In genomic region chr3:67654099-67654831, GRCh38 we compare ENCODE assay signal across 1 cellular context.
TF ChIP-seq lines count a peak whose summit lies in the region.

TSS of gene SUCLG2 (minus strand) at chr3:67654612. CDS start at chr3:67654586, 26 bp downstream.

TF ChIP-seq in HepG2, 621 proteins besides CTCF, POLR2A, EP300 and RAD21 (continued from another document and continues in another):
- TF ChIP-seq, protein P1, sequence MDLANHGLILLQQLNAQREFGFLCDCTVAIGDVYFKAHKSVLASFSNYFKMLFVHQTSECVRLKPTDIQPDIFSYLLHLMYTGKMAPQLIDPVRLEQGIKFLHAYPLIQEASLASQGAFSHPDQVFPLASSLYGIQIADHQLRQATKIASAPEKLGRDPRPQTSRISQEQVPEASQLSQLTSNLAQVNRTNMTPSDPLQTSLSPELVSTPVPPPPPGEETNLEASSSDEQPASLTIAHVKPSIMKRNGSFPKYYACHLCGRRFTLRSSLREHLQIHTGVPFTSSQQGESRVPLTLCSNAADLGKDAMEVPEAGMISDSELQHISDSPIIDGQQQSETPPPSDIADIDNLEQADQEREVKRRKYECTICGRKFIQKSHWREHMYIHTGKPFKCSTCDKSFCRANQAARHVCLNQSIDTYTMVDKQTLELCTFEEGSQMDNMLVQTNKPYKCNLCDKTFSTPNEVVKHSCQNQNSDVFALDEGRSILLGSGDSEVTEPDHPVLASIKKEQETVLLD (CRISPR knock-in tag; IDR thresholded peaks at IDR 0.05; ENCODE audit: low read depth): no peak
- TF ChIP-seq KLF15 (CRISPR knock-in tag; IDR thresholded peaks at IDR 0.05; ENCODE audit: borderline replicate concordance) (no peak), ELF4 (CRISPR knock-in tag; IDR thresholded peaks at IDR 0.05; ENCODE audit: borderline replicate concordance) (no peak), SIN3B (IDR thresholded peaks at IDR 0.05; ENCODE audit: low read length) (no peak), ZZZ3 (CRISPR knock-in tag; IDR thresholded peaks at IDR 0.05; ENCODE audit: borderline replicate concordance) (no peak), MEF2D (CRISPR knock-in tag; IDR thresholded peaks at IDR 0.05) (no peak), PRDM4 (CRISPR knock-in tag; IDR thresholded peaks at IDR 0.05; ENCODE audit: borderline replicate concordance) (0 out of 2 replicates have a peak, but pooled peaks have one; percentile 59), PHF8 (CRISPR knock-in tag; IDR thresholded peaks at IDR 0.05) (peak; percentile 80), DMAP1 (CRISPR knock-in tag; IDR thresholded peaks at IDR 0.05) (peak; percentile 57), MTA3 (CRISPR knock-in tag; IDR thresholded peaks at IDR 0.05) (no peak), SP5 (CRISPR knock-in tag; IDR thresholded peaks at IDR 0.05; ENCODE audit: borderline replicate concordance, low read depth) (peak; percentile 74), ZBTB42 (CRISPR knock-in tag; IDR thresholded peaks at IDR 0.05) (no peak), HOXA9 (CRISPR knock-in tag; IDR thresholded peaks at IDR 0.05; ENCODE audit: borderline replicate concordance) (no peak), RFX3 (CRISPR knock-in tag; IDR thresholded peaks at IDR 0.05) (no peak), THAP8 (CRISPR knock-in tag; IDR thresholded peaks at IDR 0.05; ENCODE audit: borderline replicate concordance) (no peak), ZNF749 (CRISPR knock-in tag; IDR thresholded peaks at IDR 0.05; ENCODE audit: borderline replicate concordance) (peak; percentile 36; the same call in 1 of the 2 replicates), ZKSCAN8 (CRISPR knock-in tag; IDR thresholded peaks at IDR 0.05; ENCODE audit: borderline replicate concordance) (no peak), ERF (CRISPR knock-in tag; IDR thresholded peaks at IDR 0.05) (no peak), HNRNPL (IDR thresholded peaks at IDR 0.05; ENCODE audit: low read depth, low read length) (peak; percentile 79; the same call in 1 of the 2 replicates), PRMT3 (CRISPR knock-in tag; IDR thresholded peaks at IDR 0.05; ENCODE audit: borderline replicate concordance, low read depth) (peak; percentile 77; the same call in 1 of the 2 replicates), DPF2 (CRISPR knock-in tag; IDR thresholded peaks at IDR 0.05; ENCODE audit: borderline replicate concordance, low read depth) (no peak), ELF1 (CRISPR knock-in tag; IDR thresholded peaks at IDR 0.05) (peak; percentile 75), SOX13 (IDR thresholded peaks at IDR 0.05) (no peak), SOX13 (CRISPR knock-in tag; conservative IDR thresholded peaks at IDR 0.05 in 1 of 2, IDR thresholded peaks at IDR 0.05 in 1 of 2) (0 out of 4 replicates have a peak, but pooled peaks of 1 of the 2 experiments have one; percentile 23)
- TF ChIP-seq, protein P2, sequence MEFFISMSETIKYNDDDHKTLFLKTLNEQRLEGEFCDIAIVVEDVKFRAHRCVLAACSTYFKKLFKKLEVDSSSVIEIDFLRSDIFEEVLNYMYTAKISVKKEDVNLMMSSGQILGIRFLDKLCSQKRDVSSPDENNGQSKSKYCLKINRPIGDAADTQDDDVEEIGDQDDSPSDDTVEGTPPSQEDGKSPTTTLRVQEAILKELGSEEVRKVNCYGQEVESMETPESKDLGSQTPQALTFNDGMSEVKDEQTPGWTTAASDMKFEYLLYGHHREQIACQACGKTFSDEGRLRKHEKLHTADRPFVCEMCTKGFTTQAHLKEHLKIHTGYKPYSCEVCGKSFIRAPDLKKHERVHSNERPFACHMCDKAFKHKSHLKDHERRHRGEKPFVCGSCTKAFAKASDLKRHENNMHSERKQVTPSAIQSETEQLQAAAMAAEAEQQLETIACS (CRISPR knock-in tag; IDR thresholded peaks at IDR 0.05): no peak
- TF ChIP-seq, protein P3, sequence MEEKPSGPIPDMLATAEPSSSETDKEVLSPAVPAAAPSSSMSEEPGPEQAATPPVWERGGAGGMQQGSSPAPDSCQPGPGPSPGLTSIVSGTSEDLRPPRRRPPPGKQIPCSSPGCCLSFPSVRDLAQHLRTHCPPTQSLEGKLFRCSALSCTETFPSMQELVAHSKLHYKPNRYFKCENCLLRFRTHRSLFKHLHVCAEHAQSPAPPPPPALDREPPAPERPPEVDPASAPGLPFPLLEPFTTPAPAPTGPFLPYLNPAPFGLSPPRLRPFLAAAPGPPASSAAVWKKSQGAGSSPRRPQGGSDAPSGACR (CRISPR knock-in tag; IDR thresholded peaks at IDR 0.05): peak; percentile 68; the same call in 1 of the 2 replicates
- TF ChIP-seq, protein P4, sequence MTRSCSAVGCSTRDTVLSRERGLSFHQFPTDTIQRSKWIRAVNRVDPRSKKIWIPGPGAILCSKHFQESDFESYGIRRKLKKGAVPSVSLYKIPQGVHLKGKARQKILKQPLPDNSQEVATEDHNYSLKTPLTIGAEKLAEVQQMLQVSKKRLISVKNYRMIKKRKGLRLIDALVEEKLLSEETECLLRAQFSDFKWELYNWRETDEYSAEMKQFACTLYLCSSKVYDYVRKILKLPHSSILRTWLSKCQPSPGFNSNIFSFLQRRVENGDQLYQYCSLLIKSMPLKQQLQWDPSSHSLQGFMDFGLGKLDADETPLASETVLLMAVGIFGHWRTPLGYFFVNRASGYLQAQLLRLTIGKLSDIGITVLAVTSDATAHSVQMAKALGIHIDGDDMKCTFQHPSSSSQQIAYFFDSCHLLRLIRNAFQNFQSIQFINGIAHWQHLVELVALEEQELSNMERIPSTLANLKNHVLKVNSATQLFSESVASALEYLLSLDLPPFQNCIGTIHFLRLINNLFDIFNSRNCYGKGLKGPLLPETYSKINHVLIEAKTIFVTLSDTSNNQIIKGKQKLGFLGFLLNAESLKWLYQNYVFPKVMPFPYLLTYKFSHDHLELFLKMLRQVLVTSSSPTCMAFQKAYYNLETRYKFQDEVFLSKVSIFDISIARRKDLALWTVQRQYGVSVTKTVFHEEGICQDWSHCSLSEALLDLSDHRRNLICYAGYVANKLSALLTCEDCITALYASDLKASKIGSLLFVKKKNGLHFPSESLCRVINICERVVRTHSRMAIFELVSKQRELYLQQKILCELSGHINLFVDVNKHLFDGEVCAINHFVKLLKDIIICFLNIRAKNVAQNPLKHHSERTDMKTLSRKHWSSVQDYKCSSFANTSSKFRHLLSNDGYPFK (CRISPR knock-in tag; IDR thresholded peaks at IDR 0.05; ENCODE audit: borderline replicate concordance): no peak; the same call in 1 of the 2 replicates
- TF ChIP-seq, protein P5, sequence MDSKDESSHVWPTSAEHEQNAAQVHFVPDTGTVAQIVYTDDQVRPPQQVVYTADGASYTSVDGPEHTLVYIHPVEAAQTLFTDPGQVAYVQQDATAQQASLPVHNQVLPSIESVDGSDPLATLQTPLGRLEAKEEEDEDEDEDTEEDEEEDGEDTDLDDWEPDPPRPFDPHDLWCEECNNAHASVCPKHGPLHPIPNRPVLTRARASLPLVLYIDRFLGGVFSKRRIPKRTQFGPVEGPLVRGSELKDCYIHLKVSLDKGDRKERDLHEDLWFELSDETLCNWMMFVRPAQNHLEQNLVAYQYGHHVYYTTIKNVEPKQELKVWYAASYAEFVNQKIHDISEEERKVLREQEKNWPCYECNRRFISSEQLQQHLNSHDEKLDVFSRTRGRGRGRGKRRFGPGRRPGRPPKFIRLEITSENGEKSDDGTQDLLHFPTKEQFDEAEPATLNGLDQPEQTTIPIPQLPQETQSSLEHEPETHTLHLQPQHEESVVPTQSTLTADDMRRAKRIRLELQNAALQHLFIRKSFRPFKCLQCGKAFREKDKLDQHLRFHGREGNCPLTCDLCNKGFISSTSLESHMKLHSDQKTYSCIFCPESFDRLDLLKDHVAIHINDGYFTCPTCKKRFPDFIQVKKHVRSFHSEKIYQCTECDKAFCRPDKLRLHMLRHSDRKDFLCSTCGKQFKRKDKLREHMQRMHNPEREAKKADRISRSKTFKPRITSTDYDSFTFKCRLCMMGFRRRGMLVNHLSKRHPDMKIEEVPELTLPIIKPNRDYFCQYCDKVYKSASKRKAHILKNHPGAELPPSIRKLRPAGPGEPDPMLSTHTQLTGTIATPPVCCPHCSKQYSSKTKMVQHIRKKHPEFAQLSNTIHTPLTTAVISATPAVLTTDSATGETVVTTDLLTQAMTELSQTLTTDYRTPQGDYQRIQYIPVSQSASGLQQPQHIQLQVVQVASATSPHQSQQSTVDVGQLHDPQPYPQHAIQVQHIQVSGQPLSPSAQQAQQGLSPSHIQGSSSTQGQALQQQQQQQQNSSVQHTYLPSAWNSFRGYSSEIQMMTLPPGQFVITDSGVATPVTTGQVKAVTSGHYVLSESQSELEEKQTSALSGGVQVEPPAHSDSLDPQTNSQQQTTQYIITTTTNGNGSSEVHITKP (CRISPR knock-in tag; IDR thresholded peaks at IDR 0.05; ENCODE audit: low read depth): peak; percentile 29; the same call in 1 of the 2 replicates
- TF ChIP-seq, protein P6, sequence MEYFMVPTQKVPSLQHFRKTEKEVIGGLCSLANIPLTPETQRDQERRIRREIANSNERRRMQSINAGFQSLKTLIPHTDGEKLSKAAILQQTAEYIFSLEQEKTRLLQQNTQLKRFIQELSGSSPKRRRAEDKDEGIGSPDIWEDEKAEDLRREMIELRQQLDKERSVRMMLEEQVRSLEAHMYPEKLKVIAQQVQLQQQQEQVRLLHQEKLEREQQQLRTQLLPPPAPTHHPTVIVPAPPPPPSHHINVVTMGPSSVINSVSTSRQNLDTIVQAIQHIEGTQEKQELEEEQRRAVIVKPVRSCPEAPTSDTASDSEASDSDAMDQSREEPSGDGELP (IDR thresholded peaks at IDR 0.05; ENCODE audit: borderline replicate concordance, low read depth): 0 out of 2 replicates have a peak, but pooled peaks have one; percentile 4
- TF ChIP-seq, protein P7, sequence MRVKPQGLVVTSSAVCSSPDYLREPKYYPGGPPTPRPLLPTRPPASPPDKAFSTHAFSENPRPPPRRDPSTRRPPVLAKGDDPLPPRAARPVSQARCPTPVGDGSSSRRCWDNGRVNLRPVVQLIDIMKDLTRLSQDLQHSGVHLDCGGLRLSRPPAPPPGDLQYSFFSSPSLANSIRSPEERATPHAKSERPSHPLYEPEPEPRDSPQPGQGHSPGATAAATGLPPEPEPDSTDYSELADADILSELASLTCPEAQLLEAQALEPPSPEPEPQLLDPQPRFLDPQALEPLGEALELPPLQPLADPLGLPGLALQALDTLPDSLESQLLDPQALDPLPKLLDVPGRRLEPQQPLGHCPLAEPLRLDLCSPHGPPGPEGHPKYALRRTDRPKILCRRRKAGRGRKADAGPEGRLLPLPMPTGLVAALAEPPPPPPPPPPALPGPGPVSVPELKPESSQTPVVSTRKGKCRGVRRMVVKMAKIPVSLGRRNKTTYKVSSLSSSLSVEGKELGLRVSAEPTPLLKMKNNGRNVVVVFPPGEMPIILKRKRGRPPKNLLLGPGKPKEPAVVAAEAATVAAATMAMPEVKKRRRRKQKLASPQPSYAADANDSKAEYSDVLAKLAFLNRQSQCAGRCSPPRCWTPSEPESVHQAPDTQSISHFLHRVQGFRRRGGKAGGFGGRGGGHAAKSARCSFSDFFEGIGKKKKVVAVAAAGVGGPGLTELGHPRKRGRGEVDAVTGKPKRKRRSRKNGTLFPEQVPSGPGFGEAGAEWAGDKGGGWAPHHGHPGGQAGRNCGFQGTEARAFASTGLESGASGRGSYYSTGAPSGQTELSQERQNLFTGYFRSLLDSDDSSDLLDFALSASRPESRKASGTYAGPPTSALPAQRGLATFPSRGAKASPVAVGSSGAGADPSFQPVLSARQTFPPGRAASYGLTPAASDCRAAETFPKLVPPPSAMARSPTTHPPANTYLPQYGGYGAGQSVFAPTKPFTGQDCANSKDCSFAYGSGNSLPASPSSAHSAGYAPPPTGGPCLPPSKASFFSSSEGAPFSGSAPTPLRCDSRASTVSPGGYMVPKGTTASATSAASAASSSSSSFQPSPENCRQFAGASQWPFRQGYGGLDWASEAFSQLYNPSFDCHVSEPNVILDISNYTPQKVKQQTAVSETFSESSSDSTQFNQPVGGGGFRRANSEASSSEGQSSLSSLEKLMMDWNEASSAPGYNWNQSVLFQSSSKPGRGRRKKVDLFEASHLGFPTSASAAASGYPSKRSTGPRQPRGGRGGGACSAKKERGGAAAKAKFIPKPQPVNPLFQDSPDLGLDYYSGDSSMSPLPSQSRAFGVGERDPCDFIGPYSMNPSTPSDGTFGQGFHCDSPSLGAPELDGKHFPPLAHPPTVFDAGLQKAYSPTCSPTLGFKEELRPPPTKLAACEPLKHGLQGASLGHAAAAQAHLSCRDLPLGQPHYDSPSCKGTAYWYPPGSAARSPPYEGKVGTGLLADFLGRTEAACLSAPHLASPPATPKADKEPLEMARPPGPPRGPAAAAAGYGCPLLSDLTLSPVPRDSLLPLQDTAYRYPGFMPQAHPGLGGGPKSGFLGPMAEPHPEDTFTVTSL (CRISPR knock-in tag; IDR thresholded peaks at IDR 0.05; ENCODE audit: borderline replicate concordance): peak; percentile 16; the same call in 1 of the 2 replicates
